ENCODE assay signal across 23 cellular contexts in genomic region chr4:15720846-15721245, GRCh38.
"Had no signal": no experiment of that assay in that cellular context is flagged by ENCODE, and none has a peak within 500 bp of the region (broad histone marks: within the 10 kb centered on the region; RNA-seq: fewer than 3 reads in every experiment).

No MANE protein-coding gene starts in this region.

- H3K27ac ChIP-seq: colonic mucosa, esophagus muscularis mucosa, foreskin keratinocyte, gastroesophageal sphincter, heart left ventricle, hepatocyte, neural progenitor cell, prostate gland, right atrium auricular region, sigmoid colon, stomach, testis, tibial artery had no signal

- DNase-seq: colonic mucosa; effector memory CD4-positive, alpha-beta T cell; foreskin keratinocyte; heart left ventricle; kidney; naive B cell; nucleus accumbens; sigmoid colon; stimulated activated CD4-positive, alpha-beta T cell treated with anti-CD3 and anti-CD28 coated beads, Interleukin-2, amount 100 ng/mL, for 24 hours; stimulated activated CD4-positive, alpha-beta T cell treated with anti-CD3 and anti-CD28 coated beads, Interleukin-4, amount 100 ng/mL, for 24 hours; stimulated activated naive CD4-positive, alpha-beta T cell treated with Interleukin-2 at 50 U/mL for 16 hours; stomach; testis; tibial artery had no signal

- H3K4me3 ChIP-seq: colonic mucosa, esophagus muscularis mucosa, gastroesophageal sphincter, heart left ventricle, hepatocyte, lung, neural progenitor cell, prostate gland, right atrium auricular region, sigmoid colon, stomach, testis, tibial artery had no signal

- H3K27me3 ChIP-seq: colonic mucosa, esophagus muscularis mucosa, foreskin keratinocyte, gastroesophageal sphincter, heart left ventricle, hepatocyte, neural progenitor cell, right atrium auricular region, sigmoid colon, stomach, testis, tibial artery had no signal

- H3K9me3 ChIP-seq: colonic mucosa, esophagus muscularis mucosa, gastroesophageal sphincter, heart left ventricle, prostate gland, right atrium auricular region, sigmoid colon, stomach, testis, tibial artery had no signal

- H3K36me3 ChIP-seq: colonic mucosa, gastroesophageal sphincter, neural progenitor cell, prostate gland, sigmoid colon, stomach, tibial artery had no signal

- ATAC-seq: foreskin keratinocyte; gastroesophageal sphincter; left lobe of liver; stimulated activated effector memory CD8-positive, alpha-beta T cell treated with anti-CD3 and anti-CD28 coated beads, Interleukin-12 subunit alpha, Interleukin-12 subunit beta, amount 100 ng/mL, for 72 hours had no signal

- H3K4me1 ChIP-seq: colonic mucosa, foreskin keratinocyte, neural progenitor cell, prostate gland, right atrium auricular region, testis had no signal
